ENCODE assay signal across 1 cellular context in genomic region chr16:57744646-57744903, GRCh38.
A peak's percentile ranks its signal among the peaks of the same experiment; 100 is the strongest.
TF ChIP-seq lines count a peak whose summit lies in the region.

No MANE protein-coding gene starts in this region.

TF ChIP-seq in HepG2, 621 proteins besides CTCF, POLR2A, EP300 and RAD21:
- TF ChIP-seq ZNF3 (CRISPR knock-in tag; IDR thresholded peaks at IDR 0.05): no peak
- TF ChIP-seq NONO (IDR thresholded peaks at IDR 0.05): no peak
- TF ChIP-seq NONO (CRISPR knock-in tag; conservative IDR thresholded peaks at IDR 0.05): 0 out of 2 replicates have a peak, but pooled peaks have one; percentile 20
- TF ChIP-seq MEF2D (CRISPR knock-in tag; IDR thresholded peaks at IDR 0.05): no peak
TF ChIP-seq in HepG2: peak in this region for 1.
